30 cellular contexts compared by ENCODE assay signal in the genomic region with DNA sequence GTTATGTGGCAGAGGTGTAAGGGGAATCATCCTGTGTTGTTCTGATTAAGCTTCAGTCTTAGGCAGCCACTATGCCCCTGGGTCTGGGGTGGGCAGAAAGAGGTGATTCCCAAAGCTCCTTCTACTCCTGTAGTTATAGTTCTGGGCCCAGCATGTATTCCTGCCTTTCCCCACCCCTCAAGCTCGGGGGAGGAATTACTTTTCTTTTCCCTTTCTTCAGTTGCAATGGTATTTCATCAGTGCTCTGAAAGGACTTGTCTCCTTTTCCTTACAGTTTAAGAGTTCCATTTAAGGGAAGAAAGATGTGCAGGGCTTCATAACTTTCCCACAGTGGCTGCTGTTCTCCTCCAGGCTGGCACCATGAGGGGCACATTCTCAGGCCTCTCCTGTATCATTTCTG.
"Had no signal": no experiment of that assay in that cellular context is flagged by ENCODE, and none has a peak within 500 bp of the region (broad histone marks: within the 10 kb centered on the region; RNA-seq: fewer than 3 reads in every experiment).

No MANE protein-coding gene starts in this region.

- H3K27me3 ChIP-seq: breast epithelium, cardiac muscle cell, colonic mucosa had no signal

- H3K27ac ChIP-seq: breast epithelium, cardiac muscle cell, colonic mucosa, dorsolateral prefrontal cortex had no signal

- DNase-seq: activated CD4-positive, alpha-beta memory T cell treated with anti-CD3 and anti-CD28 coated beads for 36 hours; activated CD4-positive, alpha-beta T cell treated with anti-CD3 and anti-CD28 coated beads for 36 hours; activated CD4-positive, CD25-positive, alpha-beta regulatory T cell; activated CD4-positive, CD25-positive, alpha-beta regulatory T cell treated with anti-CD3 and anti-CD28 coated beads, Interleukin-2, amount 50 U/mL, for 72 hours; activated CD8-positive, alpha-beta memory T cell treated with anti-CD3 and anti-CD28 coated beads, Interleukin-2, amount 10 ng/mL, durations not matched to agents 7 days and 5 days; activated CD8-positive, alpha-beta memory T cell treated with anti-CD3 and anti-CD28 coated beads, Interleukin-2, amount 50 U/mL, for 4 hours; activated CD8-positive, alpha-beta T cell treated with anti-CD3 and anti-CD28 coated beads, Interleukin-2, amount 10 ng/mL, durations not matched to agents 7 days and 5 days; activated gamma-delta T cell; activated naive CD4-positive, alpha-beta T cell; activated naive CD4-positive, alpha-beta T cell treated with anti-CD3 and anti-CD28 coated beads, Interleukin-2, amount 10 ng/mL, durations not matched to agents 7 days and 5 days; activated naive CD8-positive, alpha-beta T cell treated with anti-CD3 and anti-CD28 coated beads, Interleukin-2, amount 10 ng/mL, durations not matched to agents 7 days and 5 days; activated T-cell treated with anti-CD3 and anti-CD28 coated beads, Interleukin-2, amount 50 U/mL, for 24 hours; activated T-cell treated with anti-CD3 and anti-CD28 coated beads, Interleukin-2, amount 50 U/mL, for 72 hours; amygdala; aorta; central memory CD4-positive, alpha-beta T cell; colonic mucosa; dorsolateral prefrontal cortex; effector memory CD4-positive, alpha-beta T cell; endodermal cell; foreskin fibroblast; head of caudate nucleus; hippocampal formation; SW 1271; T-cell; T1000 had no signal

- H3K9me3 ChIP-seq: colonic mucosa had no signal

- H3K4me3 ChIP-seq: breast epithelium, cardiac muscle cell, colonic mucosa, dorsolateral prefrontal cortex had no signal

- H3K4me1 ChIP-seq: breast epithelium, colonic mucosa had no signal

- ATAC-seq: activated CD4-positive, alpha-beta T cell treated with anti-CD3 and anti-CD28 coated beads for 36 hours; activated CD8-positive, alpha-beta memory T cell treated with anti-CD3 and anti-CD28 coated beads, Interleukin-2, amount 10 ng/mL, durations not matched to agents 7 days and 5 days; activated CD8-positive, alpha-beta T cell treated with anti-CD3 and anti-CD28 coated beads, Interleukin-2, amount 10 ng/mL, durations not matched to agents 7 days and 5 days; activated naive CD4-positive, alpha-beta T cell treated with anti-CD3 and anti-CD28 coated beads, Interleukin-2, amount 50 U/mL, for 72 hours; activated T-cell treated with anti-CD3 and anti-CD28 coated beads, Interleukin-2, amount 50 U/mL, for 72 hours; esophagus mucosa; T-cell had no signal

- H3K36me3 ChIP-seq: breast epithelium, cardiac muscle cell, colonic mucosa had no signal
